8 cellular contexts compared by ENCODE assay signal in the genomic region with DNA sequence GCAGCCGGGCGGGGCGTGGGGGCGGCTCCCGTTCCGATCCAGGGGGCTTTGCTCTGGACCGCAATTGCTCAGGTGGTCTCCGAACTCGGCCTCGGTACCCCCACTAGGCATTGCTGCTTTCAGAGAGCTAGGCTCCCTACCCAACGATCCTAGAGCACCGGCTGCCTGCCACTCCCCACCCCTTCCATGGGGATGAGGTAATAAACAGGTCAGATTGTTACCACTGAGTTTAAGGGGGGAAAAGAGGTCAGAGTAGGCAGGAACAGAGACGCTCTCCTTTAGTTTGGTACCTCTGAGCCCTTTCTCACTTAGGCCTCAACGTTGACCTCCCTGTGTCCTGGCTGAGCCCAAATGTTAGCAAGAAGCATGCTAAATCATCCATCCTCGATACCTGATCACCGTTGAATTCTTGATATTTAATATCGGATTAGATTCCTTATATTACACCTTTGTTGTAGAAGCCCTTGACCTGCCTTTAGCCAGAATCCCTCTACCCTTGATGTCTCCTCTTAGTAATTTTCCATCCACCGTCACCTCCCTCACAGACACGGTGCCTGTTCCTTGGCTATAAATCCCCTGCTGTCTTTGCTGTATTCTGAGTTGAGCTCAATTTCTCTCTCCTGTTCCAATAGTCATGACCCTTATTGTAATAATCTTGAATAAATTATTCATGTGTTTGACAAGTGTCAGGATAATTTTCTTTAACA. TPM values are rescaled to one million over a fixed set of nuclear protein-coding genes. Genes with fewer than 3 reads are reported as not detected.
A peak's percentile ranks its signal among the peaks of the same experiment; 100 is the strongest.
DNase-seq lines count a peak whose midpoint lies in the region; ATAC-seq, FAIRE-seq and TF ChIP-seq lines count a peak whose summit lies in the region.

No MANE protein-coding gene starts in this region.

- peak; percentile 58 to 68 for ATAC-seq in A549
- ATAC-seq in GM18907 (IDR thresholded peaks at IDR 0.05; ENCODE audit: unreplicated experiment) = peak; percentile 14
- peak; percentile 9 for ATAC-seq in HG03457 (IDR thresholded peaks at IDR 0.05; ENCODE audit: unreplicated experiment)
- ATAC-seq in activated naive CD8-positive, alpha-beta T cell treated with anti-CD3 and anti-CD28 coated beads, Interleukin-2, amount 50 U/mL, for 24 hours = peak; percentile 6
- ATAC-seq in HG03342 (IDR thresholded peaks at IDR 0.05; ENCODE audit: unreplicated experiment) = no peak

- H3K9me3 ChIP-seq in A549 (no peaks in the 10 kb centered on the region), iPS-18a (ENCODE audit: control insufficient read depth, low read depth, low read length) (no peaks in the 10 kb centered on the region), spleen (no peaks in the 10 kb centered on the region)

- H3K27ac Mint-ChIP-seq in activated naive CD8-positive, alpha-beta T cell treated with anti-CD3 and anti-CD28 coated beads, Interleukin-2, amount 50 U/mL, for 24 hours = peak overlapping the region; percentile 91

- TF ChIP-seq POLR2A in A549 (IDR thresholded peaks at IDR 0.05; ENCODE audit: low read length) (no peak), spleen (IDR thresholded peaks at IDR 0.05) (no peak)

- H3K4me2 ChIP-seq in A549 = peak overlapping the region; percentile 98

- peak; percentile 32 for FAIRE-seq in A549 (lab: Jason Lieb, UNC)

- H3K36me3 ChIP-seq in iPS-18a (ENCODE audit: control insufficient read depth, low read depth, low read length) = peaks cover under 1% of the 10 kb centered on the region
- peaks cover 0 to 4% (median 0%) of the 10 kb centered on the region in 6 donors for H3K36me3 ChIP-seq in spleen

- no peaks in the 10 kb centered on the region for H3K27me3 Mint-ChIP-seq in activated naive CD8-positive, alpha-beta T cell treated with anti-CD3 and anti-CD28 coated beads, Interleukin-2, amount 50 U/mL, for 24 hours

- peaks cover 23% of the 10 kb centered on the region for H3K4me1 ChIP-seq in A549
- H3K4me1 ChIP-seq in iPS-18a (ENCODE audit: control insufficient read depth, low read depth, low read length) = peaks cover 26% of the 10 kb centered on the region
- H3K4me1 ChIP-seq in spleen = peaks cover 4 to 57% (median 34%) of the 10 kb centered on the region in 6 donors

- intact Hi-C loops in spleen (cut with DNase I; ENCODE audit: low total_unique reads) = no loop called here

- no peak for TF ChIP-seq EP300 in A549 (IDR thresholded peaks at IDR 0.05)

- no peak for TF ChIP-seq RAD21 in A549 (conservative IDR thresholded peaks at IDR 0.05 in 1 of 2, IDR thresholded peaks at IDR 0.05 in 1 of 2)

- DNase-seq in A549 (ENCODE audit: low read depth in 1 of 2, low spot score in 1 of 2) (peak in 1 of 2 experiments; percentile 14), spleen (no peak)
- no peak for DNase-seq in activated naive CD8-positive, alpha-beta T cell treated with anti-CD3 and anti-CD28 coated beads, Interleukin-2, amount 50 U/mL, for 24 hours
- no peak for DNase-seq in activated CD8-positive, alpha-beta memory T cell treated with anti-CD3 and anti-CD28 coated beads, Interleukin-2, amount 50 U/mL, for 4 hours

- H3K4me1 Mint-ChIP-seq in activated naive CD8-positive, alpha-beta T cell treated with anti-CD3 and anti-CD28 coated beads, Interleukin-2, amount 50 U/mL, for 24 hours = peaks cover 42% of the 10 kb centered on the region

- CTCF ChIA-PET in A549 (lab: Yijun Ruan, JAX) = interaction anchor here (0.6 to 1.6 kb wide), 4 partner anchors 11 to 159 kb away, joined by 3 to 5 read pairs (median 5); no protein-coding TSS in a partner anchor

- H3K4me3 Mint-ChIP-seq in activated naive CD8-positive, alpha-beta T cell treated with anti-CD3 and anti-CD28 coated beads, Interleukin-2, amount 50 U/mL, for 24 hours = peak overlapping the region; percentile 92

- 4% methylated on average over 16 of the region's 19 CpGs for WGBS in A549 (ENCODE audit: missing lambda C conversion rate)
- 17 to 31% (median 20%) methylated on average over 12 to 19 of the region's 19 CpGs for WGBS in spleen, 5 donors

- POLR2A ChIA-PET in A549 (lab: Yijun Ruan, JAX) = interaction anchor here (1.3 kb wide), 1 partner anchor 15 kb away, joined by 4 read pairs; no protein-coding TSS in a partner anchor

- H3K9me3 Mint-ChIP-seq in activated naive CD8-positive, alpha-beta T cell treated with anti-CD3 and anti-CD28 coated beads, Interleukin-2, amount 50 U/mL, for 24 hours = no peaks in the 10 kb centered on the region

- H3K27me3 ChIP-seq in iPS-18a (ENCODE audit: control insufficient read depth, insufficient read depth, low read length) (no peaks in the 10 kb centered on the region), spleen (replicated peaks in 1 of 7) (peaks cover 0 to 14% (median 0%) of the 10 kb centered on the region in 7 donors)

- H3K4me3 ChIP-seq in A549 (peak overlapping the region; percentile 68), iPS-18a (ENCODE audit: low read length) (peak overlapping the region; percentile 86), spleen (peak overlapping the region; percentile 73 to 92 (median 86))

- peak overlapping the region; percentile 59 for H3K9ac ChIP-seq in iPS-18a (ENCODE audit: low read length)

- H3K36me3 Mint-ChIP-seq in activated naive CD8-positive, alpha-beta T cell treated with anti-CD3 and anti-CD28 coated beads, Interleukin-2, amount 50 U/mL, for 24 hours (ENCODE audit: low read depth) = peaks cover 6% of the 10 kb centered on the region

- TF ChIP-seq CTCF in A549 (IDR thresholded peaks at IDR 0.05) (no peak), spleen (IDR thresholded peaks at IDR 0.05 in 8 of 11, conservative IDR thresholded peaks at IDR 0.05 in 3 of 11) (peak in 1 of 11 experiments; percentile 4)

- H3K27ac ChIP-seq in A549 (peak overlapping the region; percentile 88 to 98), iPS-18a (ENCODE audit: low read length) (peak overlapping the region; percentile 76), spleen (peak overlapping the region; percentile 84 to 97 (median 94))

TF ChIP-seq in A549, 52 proteins besides CTCF, POLR2A, EP300 and RAD21:
- TF ChIP-seq FOXS1 (CRISPR knock-in tag; IDR thresholded peaks at IDR 0.05) (no peak), BHLHE40 (IDR thresholded peaks at IDR 0.05; ENCODE audit: low read depth, low read length) (no peak), TP53 (CRISPR knock-in tag; IDR thresholded peaks at IDR 0.05) (no peak), NFE2L2 (conservative IDR thresholded peaks at IDR 0.05; ENCODE audit: low read length) (no peak), TFCP2L1 (CRISPR knock-in tag; IDR thresholded peaks at IDR 0.05) (no peak), CEBPB (IDR thresholded peaks at IDR 0.05) (0 out of 4 replicates have a peak, but pooled peaks of 1 of the 2 experiments have one; percentile 12), ESRRA (IDR thresholded peaks at IDR 0.05; ENCODE audit: borderline replicate concordance, low read length) (no peak), CHD2 (IDR thresholded peaks at IDR 0.05; ENCODE audit: low read length, partially characterized antibody) (no peak), EHMT2 (IDR thresholded peaks at IDR 0.05; ENCODE audit: low read depth) (no peak), ZNF302 (CRISPR knock-in tag; IDR thresholded peaks at IDR 0.05) (no peak)
- TF ChIP-seq, protein P1, sequence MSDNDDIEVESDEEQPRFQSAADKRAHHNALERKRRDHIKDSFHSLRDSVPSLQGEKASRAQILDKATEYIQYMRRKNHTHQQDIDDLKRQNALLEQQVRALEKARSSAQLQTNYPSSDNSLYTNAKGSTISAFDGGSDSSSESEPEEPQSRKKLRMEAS (IDR thresholded peaks at IDR 0.05) = no peak
- TF ChIP-seq, protein P2, sequence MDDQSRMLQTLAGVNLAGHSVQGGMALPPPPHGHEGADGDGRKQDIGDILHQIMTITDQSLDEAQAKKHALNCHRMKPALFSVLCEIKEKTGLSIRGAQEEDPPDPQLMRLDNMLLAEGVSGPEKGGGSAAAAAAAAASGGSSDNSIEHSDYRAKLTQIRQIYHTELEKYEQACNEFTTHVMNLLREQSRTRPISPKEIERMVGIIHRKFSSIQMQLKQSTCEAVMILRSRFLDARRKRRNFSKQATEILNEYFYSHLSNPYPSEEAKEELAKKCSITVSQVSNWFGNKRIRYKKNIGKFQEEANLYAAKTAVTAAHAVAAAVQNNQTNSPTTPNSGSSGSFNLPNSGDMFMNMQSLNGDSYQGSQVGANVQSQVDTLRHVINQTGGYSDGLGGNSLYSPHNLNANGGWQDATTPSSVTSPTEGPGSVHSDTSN (IDR thresholded peaks at IDR 0.05) = no peak
- TF ChIP-seq, protein P3, sequence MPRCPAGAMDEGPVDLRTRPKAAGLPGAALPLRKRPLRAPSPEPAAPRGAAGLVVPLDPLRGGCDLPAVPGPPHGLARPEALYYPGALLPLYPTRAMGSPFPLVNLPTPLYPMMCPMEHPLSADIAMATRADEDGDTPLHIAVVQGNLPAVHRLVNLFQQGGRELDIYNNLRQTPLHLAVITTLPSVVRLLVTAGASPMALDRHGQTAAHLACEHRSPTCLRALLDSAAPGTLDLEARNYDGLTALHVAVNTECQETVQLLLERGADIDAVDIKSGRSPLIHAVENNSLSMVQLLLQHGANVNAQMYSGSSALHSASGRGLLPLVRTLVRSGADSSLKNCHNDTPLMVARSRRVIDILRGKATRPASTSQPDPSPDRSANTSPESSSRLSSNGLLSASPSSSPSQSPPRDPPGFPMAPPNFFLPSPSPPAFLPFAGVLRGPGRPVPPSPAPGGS (IDR thresholded peaks at IDR 0.05) = 0 out of 3 replicates have a peak, but pooled peaks have one; percentile 27

RNA-seq across cellular contexts. Expression of a gene that starts 0.6 kb away (rescaled TPM):
- polyA plus RNA-seq in A549 (2011; rRNA removed) (71.6 and 80.5 TPM in 2 replicates), A549 (2017; fragmentation: RNase III; extraction: RNeasy Plus Mini Kit Qiagen cat#74134 plus additional on column Dnase treatment) (23.9 to 40.4 TPM (median 37.7 TPM) in 3 replicates), spleen (10 to 100 TPM; 20.6 to 49.5 (median 34.1) TPM)
- polyA plus RNA-seq in A549 (2012; cell fraction: cytosol; rRNA removed) = 18.4 and 22.0 TPM in 2 replicates
- 17.4 and 22.9 TPM in 2 replicates for polyA plus RNA-seq in A549 (2012; cell fraction: nucleus; rRNA removed)
- 27.3 and 27.7 TPM in 2 replicates for polyA minus RNA-seq in A549 (2011; rRNA and poly(A)+ RNA removed)
- total RNA-seq in spleen = 10 to 100 TPM; 17.0 to 95.5 (median 40.0) TPM
